In genomic region chr1:21255284-21255942, GRCh38 we compare ENCODE assay signal across 9 cellular contexts. TPM values are rescaled to one million over a fixed set of nuclear protein-coding genes. Genes with fewer than 3 reads are reported as not detected.
DNase-seq lines count a peak whose midpoint lies in the region; ATAC-seq and TF ChIP-seq lines count a peak whose summit lies in the region.
"Had no signal": no experiment of that assay in that cellular context is flagged by ENCODE, and none has a peak within 500 bp of the region (broad histone marks: within the 10 kb centered on the region; RNA-seq: fewer than 3 reads in every experiment).

No MANE protein-coding gene starts in this region.

- H3K4me3 ChIP-seq in MG63 (no peak overlapping the region), fibroblast of mammary gland (ENCODE audit: control insufficient read depth, low read depth, low read length) (no peak overlapping the region)

- no peaks in the 10 kb centered on the region for H3K27me3 ChIP-seq in MG63

- H3K36me3 Mint-ChIP-seq in nephron progenitor cell (ENCODE audit: low read depth): peaks cover 5% of the 10 kb centered on the region

- no peak overlapping the region for H3K4me3 Mint-ChIP-seq in nephron progenitor cell
- peak overlapping the region in 1 of 2 donors; percentile 22 for H3K4me3 Mint-ChIP-seq in stimulated activated naive CD8-positive, alpha-beta T cell treated with anti-CD3 and anti-CD28 coated beads, Interleukin-15, amount 100 ng/mL, for 72 hours
- H3K4me3 Mint-ChIP-seq: dendritic cell treated with granulocyte-macrophage colony-stimulating factor and Interleukin-4, amounts not matched to agents 40 ng/mL and 50 ng/mL, for 4 days had no signal

- no peaks in the 10 kb centered on the region for H3K9me3 Mint-ChIP-seq in nephron progenitor cell
- no peaks in the 10 kb centered on the region for H3K9me3 Mint-ChIP-seq in stimulated activated naive CD8-positive, alpha-beta T cell treated with anti-CD3 and anti-CD28 coated beads, Interleukin-15, amount 100 ng/mL, for 72 hours
- H3K9me3 Mint-ChIP-seq: dendritic cell treated with granulocyte-macrophage colony-stimulating factor and Interleukin-4, amounts not matched to agents 40 ng/mL and 50 ng/mL, for 4 days had no signal

- peak; percentile 93 for TF ChIP-seq CTCF in fibroblast of mammary gland (conservative IDR thresholded peaks at IDR 0.05; ENCODE audit: control insufficient read depth, insufficient read depth, low read depth, low read length)
- peak; percentile 82 for TF ChIP-seq CTCF in nephron progenitor cell (IDR thresholded peaks at IDR 0.05)

- no peak overlapping the region for H3K27ac Mint-ChIP-seq in nephron progenitor cell
- H3K27ac Mint-ChIP-seq in stimulated activated naive CD8-positive, alpha-beta T cell treated with anti-CD3 and anti-CD28 coated beads, Interleukin-15, amount 100 ng/mL, for 72 hours: no peak overlapping the region
- H3K27ac Mint-ChIP-seq: dendritic cell treated with granulocyte-macrophage colony-stimulating factor and Interleukin-4, amounts not matched to agents 40 ng/mL and 50 ng/mL, for 4 days had no signal

- peak; percentile 55 for ATAC-seq in stimulated activated naive CD8-positive, alpha-beta T cell treated with anti-CD3 and anti-CD28 coated beads, Interleukin-15, amount 100 ng/mL, for 72 hours
- no peak for ATAC-seq in HG02642 (IDR thresholded peaks at IDR 0.05; ENCODE audit: poor library complexity, unreplicated experiment)

- H3K27me3 Mint-ChIP-seq in nephron progenitor cell (ENCODE audit: low read depth, poor library complexity): peaks cover 4% of the 10 kb centered on the region
- no peaks in the 10 kb centered on the region for H3K27me3 Mint-ChIP-seq in stimulated activated naive CD8-positive, alpha-beta T cell treated with anti-CD3 and anti-CD28 coated beads, Interleukin-15, amount 100 ng/mL, for 72 hours

- H3K4me1 Mint-ChIP-seq in nephron progenitor cell: peaks cover 27% of the 10 kb centered on the region
- H3K4me1 Mint-ChIP-seq in stimulated activated naive CD8-positive, alpha-beta T cell treated with anti-CD3 and anti-CD28 coated beads, Interleukin-15, amount 100 ng/mL, for 72 hours: peaks cover 77% of the 10 kb centered on the region

- DNase-seq in DMS79 (lab: John Stamatoyannopoulos, UW): peak; percentile 71
- peak; percentile 79 for DNase-seq in MG63
- peak; percentile 86 for DNase-seq in RPMI8226
- DNase-seq in activated T-cell treated with anti-CD3 and anti-CD28 coated beads, Interleukin-2, amount 50 U/mL, for 48 hours: peak; percentile 88 to 92
- DNase-seq in fibroblast of mammary gland (ENCODE audit: low read depth): peak; percentile 85
- DNase-seq in nephron progenitor cell: peak; percentile 92
- peak; percentile 78 to 82 for DNase-seq in stimulated activated naive CD8-positive, alpha-beta T cell treated with anti-CD3 and anti-CD28 coated beads, Interleukin-15, amount 100 ng/mL, for 72 hours

- H3K9me3 ChIP-seq in MG63: no peaks in the 10 kb centered on the region

- no peaks in the 10 kb centered on the region for H3K36me3 ChIP-seq in MG63

RNA-seq across cellular contexts. Expression of gene ECE1, which starts 34.9 kb away (rescaled TPM):
- 10.5 and 11.4 TPM in 2 replicates for total RNA-seq in MG63 (2014; rRNA removed; shearing (Covaris generic); ENCODE audit: low replicate concordance)
